ENCODE assay signal across 8 cellular contexts in the genomic region with DNA sequence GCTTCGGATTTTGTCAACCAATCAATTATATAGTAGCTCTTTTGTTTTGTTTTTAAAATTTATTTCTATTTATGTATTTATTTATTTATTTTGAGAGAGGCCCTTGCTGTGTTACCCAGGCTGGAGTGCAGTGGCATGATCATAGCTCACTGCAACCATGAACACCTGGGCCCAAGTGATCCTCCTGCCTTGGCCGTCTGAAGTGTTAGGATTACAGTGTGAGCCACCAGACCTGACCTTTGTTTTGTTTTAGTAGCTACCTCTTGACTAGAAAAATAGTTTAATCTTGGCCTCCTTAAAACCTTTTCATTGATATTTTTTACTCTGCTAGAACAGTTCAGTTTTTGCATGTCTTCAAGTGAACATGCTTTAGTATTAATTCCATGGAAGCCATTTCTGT. TPM values are rescaled to one million over a fixed set of nuclear protein-coding genes. Genes with fewer than 3 reads are reported as not detected.
DNase-seq lines count a peak whose midpoint lies in the region; ATAC-seq, FAIRE-seq and TF ChIP-seq lines count a peak whose summit lies in the region.

No MANE protein-coding gene starts in this region.

- H3K4me2 ChIP-seq in GM23338 = no peak overlapping the region

- H3K79me2 ChIP-seq in GM23338 (replicated peaks; ENCODE audit: insufficient read depth) = peaks cover 58% of the 10 kb centered on the region

- no peaks in the 10 kb centered on the region for H3K9me3 Mint-ChIP-seq in GM23338
- H3K9me3 Mint-ChIP-seq in T-helper 2 cell treated with Interferon-gamma antibody and Interleukin-4, amounts not matched to agents 5 μg/mL and 100 μg/mL, for 36 hours = no peaks in the 10 kb centered on the region

- H3K9me2 ChIP-seq in GM23338 (ENCODE audit: insufficient read depth) = no peaks in the 10 kb centered on the region

- FAIRE-seq in urothelium cell line (lab: Jason Lieb, UNC) = no peak

- no peak for ATAC-seq in GM23338
- no peak for ATAC-seq in gastroesophageal sphincter
- no peak for ATAC-seq in GM21360 (IDR thresholded peaks at IDR 0.05; ENCODE audit: unreplicated experiment)
- no peak for ATAC-seq in HG03095 (IDR thresholded peaks at IDR 0.05; ENCODE audit: unreplicated experiment)

- H3K4me1 ChIP-seq in GM23338 (ENCODE audit: insufficient read depth) (peaks cover 28% of the 10 kb centered on the region), gastroesophageal sphincter (peaks cover 0 to 45% (median 5%) of the 10 kb centered on the region in 3 donors)

- no peak overlapping the region for H2AFZ ChIP-seq in GM23338

- no peaks in the 10 kb centered on the region for H3K9me3 ChIP-seq in gastroesophageal sphincter

- H3K36me3 ChIP-seq in GM23338 (ENCODE audit: insufficient read depth) (no peaks in the 10 kb centered on the region), gastroesophageal sphincter (no peaks in the 10 kb centered on the region)

- peaks cover 3% of the 10 kb centered on the region for H3K27me3 Mint-ChIP-seq in GM23338 (ENCODE audit: insufficient read depth, low read depth, poor library complexity)
- peaks cover 15% of the 10 kb centered on the region for H3K27me3 Mint-ChIP-seq in T-helper 2 cell treated with Interferon-gamma antibody and Interleukin-4, amounts not matched to agents 5 μg/mL and 100 μg/mL, for 36 hours (ENCODE audit: low read depth)

- H3K4me1 Mint-ChIP-seq in GM23338 = peaks cover 36% of the 10 kb centered on the region
- peaks cover 17% of the 10 kb centered on the region for H3K4me1 Mint-ChIP-seq in T-helper 2 cell treated with Interferon-gamma antibody and Interleukin-4, amounts not matched to agents 5 μg/mL and 100 μg/mL, for 36 hours (ENCODE audit: low read depth)

- no peak overlapping the region for H3K4me3 Mint-ChIP-seq in GM23338
- H3K4me3 Mint-ChIP-seq in T-helper 2 cell treated with Interferon-gamma antibody and Interleukin-4, amounts not matched to agents 5 μg/mL and 100 μg/mL, for 36 hours = peak overlapping the region; percentile 29

- H3K27me3 ChIP-seq in GM23338 (ENCODE audit: insufficient read depth) = no peaks in the 10 kb centered on the region
- no peaks in the 10 kb centered on the region for H3K27me3 ChIP-seq in gastroesophageal sphincter

- TF ChIP-seq POLR2A in gastroesophageal sphincter (IDR thresholded peaks at IDR 0.05) = no peak

- no peak for TF ChIP-seq CTCF in GM23338 (conservative IDR thresholded peaks at IDR 0.05; ENCODE audit: low read depth in 2 of 2)
- TF ChIP-seq CTCF in gastroesophageal sphincter (IDR thresholded peaks at IDR 0.05) = no peak

- no peak overlapping the region for H3K4me3 ChIP-seq in GM23338
- H3K4me3 ChIP-seq in gastroesophageal sphincter = no peak overlapping the region
- H3K4me3 ChIP-seq in skin epidermis = no peak overlapping the region

- peak overlapping the region; percentile 18; the same call in 1 of the 2 replicates for H3K27ac ChIP-seq in GM23338 (ENCODE audit: low read depth)
- H3K27ac ChIP-seq in gastroesophageal sphincter = peak overlapping the region in 3 of 4 donors; percentile 62 to 74 (median 69)
- H3K27ac ChIP-seq in skin epidermis = peak overlapping the region in 20 of 21 experiments; percentile 10 to 91 (median 80)

- H3F3A ChIP-seq in GM23338 (replicated peaks; ENCODE audit: low read depth) = no peaks in the 10 kb centered on the region; the same call in 1 of the 2 replicates

- 40 to 71% methylated on average over 1 to 2 of the region's 2 CpGs for WGBS in gastroesophageal sphincter (ENCODE audit: low coverage in 1 of 2), 2 donors

- no peaks in the 10 kb centered on the region; the same call in 2 of the 3 replicates for H3K36me3 Mint-ChIP-seq in GM23338 (ENCODE audit: low read depth)
- H3K36me3 Mint-ChIP-seq in T-helper 2 cell treated with Interferon-gamma antibody and Interleukin-4, amounts not matched to agents 5 μg/mL and 100 μg/mL, for 36 hours (ENCODE audit: low read depth) = peaks cover 1% of the 10 kb centered on the region

- TF ChIP-seq EP300 in gastroesophageal sphincter (IDR thresholded peaks at IDR 0.05) = no peak

- DNase-seq in GM23338 (ENCODE audit: low spot score) (no peak), urothelium cell line (ENCODE audit: low spot score) (no peak), AG08395 (ENCODE audit: low spot score) (no peak)
- no peak for DNase-seq in T-helper 2 cell treated with Interferon-gamma antibody and Interleukin-4, amounts not matched to agents 5 μg/mL and 100 μg/mL, for 36 hours (ENCODE audit: low spot score)

- H3K27ac Mint-ChIP-seq in GM23338 = peak overlapping the region; percentile 87
- H3K27ac Mint-ChIP-seq in T-helper 2 cell treated with Interferon-gamma antibody and Interleukin-4, amounts not matched to agents 5 μg/mL and 100 μg/mL, for 36 hours = no peak overlapping the region

- H4K20me1 ChIP-seq in GM23338 (replicated peaks; ENCODE audit: insufficient read depth) = 0 out of 2 replicates have a peak, but pooled peaks cover 12% of the 10 kb centered on the region

TF ChIP-seq in GM23338, 12 proteins besides CTCF, POLR2A, EP300 and RAD21 (continues in another document):
- TF ChIP-seq ZNF331 (CRISPR knock-in tag; IDR thresholded peaks at IDR 0.05; ENCODE audit: low read depth) (no peak), STAT1 (IDR thresholded peaks at IDR 0.05; ENCODE audit: unreplicated experiment) (no peak), EZH2 (IDR thresholded peaks at IDR 0.05; ENCODE audit: low read depth, unreplicated experiment) (no peak), EZH2phosphoT487 (IDR thresholded peaks at IDR 0.05; ENCODE audit: unreplicated experiment) (no peak), JUNB (IDR thresholded peaks at IDR 0.05; ENCODE audit: unreplicated experiment) (no peak), ZNF114 (CRISPR knock-in tag; IDR thresholded peaks at IDR 0.05) (no peak), NANOG (IDR thresholded peaks at IDR 0.05; ENCODE audit: borderline replicate concordance) (no peak), POLR2AphosphoS5 (IDR thresholded peaks at IDR 0.05; ENCODE audit: low read depth) (no peak), CREB1 (CRISPR knock-in tag; IDR thresholded peaks at IDR 0.05; ENCODE audit: low read depth) (no peak)
- TF ChIP-seq, protein P1, sequence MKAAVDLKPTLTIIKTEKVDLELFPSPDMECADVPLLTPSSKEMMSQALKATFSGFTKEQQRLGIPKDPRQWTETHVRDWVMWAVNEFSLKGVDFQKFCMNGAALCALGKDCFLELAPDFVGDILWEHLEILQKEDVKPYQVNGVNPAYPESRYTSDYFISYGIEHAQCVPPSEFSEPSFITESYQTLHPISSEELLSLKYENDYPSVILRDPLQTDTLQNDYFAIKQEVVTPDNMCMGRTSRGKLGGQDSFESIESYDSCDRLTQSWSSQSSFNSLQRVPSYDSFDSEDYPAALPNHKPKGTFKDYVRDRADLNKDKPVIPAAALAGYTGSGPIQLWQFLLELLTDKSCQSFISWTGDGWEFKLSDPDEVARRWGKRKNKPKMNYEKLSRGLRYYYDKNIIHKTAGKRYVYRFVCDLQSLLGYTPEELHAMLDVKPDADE (IDR thresholded peaks at IDR 0.05) = no peak
- TF ChIP-seq, protein P2, sequence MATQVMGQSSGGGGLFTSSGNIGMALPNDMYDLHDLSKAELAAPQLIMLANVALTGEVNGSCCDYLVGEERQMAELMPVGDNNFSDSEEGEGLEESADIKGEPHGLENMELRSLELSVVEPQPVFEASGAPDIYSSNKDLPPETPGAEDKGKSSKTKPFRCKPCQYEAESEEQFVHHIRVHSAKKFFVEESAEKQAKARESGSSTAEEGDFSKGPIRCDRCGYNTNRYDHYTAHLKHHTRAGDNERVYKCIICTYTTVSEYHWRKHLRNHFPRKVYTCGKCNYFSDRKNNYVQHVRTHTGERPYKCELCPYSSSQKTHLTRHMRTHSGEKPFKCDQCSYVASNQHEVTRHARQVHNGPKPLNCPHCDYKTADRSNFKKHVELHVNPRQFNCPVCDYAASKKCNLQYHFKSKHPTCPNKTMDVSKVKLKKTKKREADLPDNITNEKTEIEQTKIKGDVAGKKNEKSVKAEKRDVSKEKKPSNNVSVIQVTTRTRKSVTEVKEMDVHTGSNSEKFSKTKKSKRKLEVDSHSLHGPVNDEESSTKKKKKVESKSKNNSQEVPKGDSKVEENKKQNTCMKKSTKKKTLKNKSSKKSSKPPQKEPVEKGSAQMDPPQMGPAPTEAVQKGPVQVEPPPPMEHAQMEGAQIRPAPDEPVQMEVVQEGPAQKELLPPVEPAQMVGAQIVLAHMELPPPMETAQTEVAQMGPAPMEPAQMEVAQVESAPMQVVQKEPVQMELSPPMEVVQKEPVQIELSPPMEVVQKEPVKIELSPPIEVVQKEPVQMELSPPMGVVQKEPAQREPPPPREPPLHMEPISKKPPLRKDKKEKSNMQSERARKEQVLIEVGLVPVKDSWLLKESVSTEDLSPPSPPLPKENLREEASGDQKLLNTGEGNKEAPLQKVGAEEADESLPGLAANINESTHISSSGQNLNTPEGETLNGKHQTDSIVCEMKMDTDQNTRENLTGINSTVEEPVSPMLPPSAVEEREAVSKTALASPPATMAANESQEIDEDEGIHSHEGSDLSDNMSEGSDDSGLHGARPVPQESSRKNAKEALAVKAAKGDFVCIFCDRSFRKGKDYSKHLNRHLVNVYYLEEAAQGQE (IDR thresholded peaks at IDR 0.05; ENCODE audit: unreplicated experiment) = no peak

RNA-seq across cellular contexts. Expression of a gene that starts 15.1 kb away (rescaled TPM):
- total RNA-seq in GM23338 (2014; rRNA removed; shearing (Covaris generic)) = 16.0 and 19.4 TPM in 2 replicates
- 20.0 and 23.5 TPM in 2 replicates for polyA plus RNA-seq in GM23338 (2016; fragmentation: Nextera tagmentation; extraction: Ambion mirVana)
- 10 to 100 TPM; 14.3 to 30.3 (median 21.9) TPM for total RNA-seq in gastroesophageal sphincter

Comparison
In these comparisons a context has a peak if more than half of its experiments do, and no peak if none do; other contexts are left out.
1. H3K27ac ChIP-seq: peak in every context shown above with its lines; median percentile 80 in skin epidermis; 69 in gastroesophageal sphincter; 18 in GM23338.